12 cellular contexts compared by ENCODE assay signal in genomic region chr5:173472164-173472563, GRCh38.
DNase-seq lines count a peak whose midpoint lies in the region; ATAC-seq, FAIRE-seq and TF ChIP-seq lines count a peak whose summit lies in the region.
"Had no signal": no experiment of that assay in that cellular context is flagged by ENCODE, and none has a peak within 500 bp of the region (broad histone marks: within the 10 kb centered on the region; RNA-seq: fewer than 3 reads in every experiment).

No MANE protein-coding gene starts in this region.

- peak overlapping the region; percentile 77 for H3K4me2 ChIP-seq in A549
- H3K4me2 ChIP-seq: BLaER1 treated with 17β-estradiol and CSF1 and Interleukin-3, amounts not matched to agents 10 nM and 100 nM had no signal

- no peak for TF ChIP-seq POLR2A in A549 (IDR thresholded peaks at IDR 0.05; ENCODE audit: low read length)

- 22% methylated on average over 3 of the region's 3 CpGs for WGBS in A549 (ENCODE audit: missing lambda C conversion rate)

- H3K4me3 ChIP-seq in A549: no peak overlapping the region
- no peak overlapping the region for H3K4me3 ChIP-seq in epithelial cell of proximal tubule (ENCODE audit: low read depth, low read length)
- H3K4me3 ChIP-seq in muscle layer of colon (ENCODE audit: low read depth in 1 of 2, low read length in 2 of 2): no peak overlapping the region
- H3K4me3 ChIP-seq: BLaER1 treated with 17β-estradiol and CSF1 and Interleukin-3, amounts not matched to agents 10 nM and 100 nM had no signal

- H3K9me3 ChIP-seq in A549 (no peaks in the 10 kb centered on the region), muscle layer of colon (ENCODE audit: low read length) (no peaks in the 10 kb centered on the region)

- no peak overlapping the region for H3K27ac Mint-ChIP-seq in mesothelial cell of epicardium
- H3K27ac Mint-ChIP-seq: stimulated activated naive CD8-positive, alpha-beta T cell treated with anti-CD3 and anti-CD28 coated beads, Interleukin-15, Interleukin-2, amounts not matched to agents 100 ng/mL and 50 ng/mL, for 24 hours; T-helper 1 cell treated with Interleukin-12 subunit alpha and Interleukin-12 subunit beta and Interleukin-4 antibody, amounts not matched to agents 30 μg/mL and 1 μg/mL, for 36 hours had no signal

- no peak overlapping the region for H3K9ac ChIP-seq in muscle layer of colon (ENCODE audit: low read length)
- H3K9ac ChIP-seq: BLaER1 treated with 17β-estradiol and CSF1 and Interleukin-3, amounts not matched to agents 10 nM and 100 nM had no signal

- peak; percentile 100 for FAIRE-seq in A549 (lab: Jason Lieb, UNC)

- TF ChIP-seq CTCF in A549 (IDR thresholded peaks at IDR 0.05) (no peak), epithelial cell of proximal tubule (conservative IDR thresholded peaks at IDR 0.05; ENCODE audit: low read depth, low read length) (no peak), mesothelial cell of epicardium (IDR thresholded peaks at IDR 0.05; ENCODE audit: unreplicated experiment) (no peak)

- TF ChIP-seq EP300 in A549 (IDR thresholded peaks at IDR 0.05): no peak

- peaks cover 29% of the 10 kb centered on the region for H3K27me3 Mint-ChIP-seq in mesothelial cell of epicardium (ENCODE audit: low read depth)

- no peak overlapping the region for H3K4me3 Mint-ChIP-seq in mesothelial cell of epicardium
- H3K4me3 Mint-ChIP-seq: stimulated activated naive CD8-positive, alpha-beta T cell treated with anti-CD3 and anti-CD28 coated beads, Interleukin-15, Interleukin-2, amounts not matched to agents 100 ng/mL and 50 ng/mL, for 24 hours; T-helper 1 cell treated with Interleukin-12 subunit alpha and Interleukin-12 subunit beta and Interleukin-4 antibody, amounts not matched to agents 30 μg/mL and 1 μg/mL, for 36 hours had no signal

- no peaks in the 10 kb centered on the region for H3K27me3 ChIP-seq in muscle layer of colon (ENCODE audit: control insufficient read depth in 1 of 2, insufficient read depth in 2 of 2, low read length in 2 of 2)
- H3K27me3 ChIP-seq: BLaER1 treated with 17β-estradiol and CSF1 and Interleukin-3, amounts not matched to agents 10 nM and 100 nM had no signal

- POLR2A ChIA-PET in A549 (lab: Yijun Ruan, JAX): interaction anchor here (1.9 to 2.3 kb wide), 2 partner anchors 17 to 143 kb away, joined by 8 to 16 read pairs; partner anchors contain the start of gene STC2

- H3K36me3 ChIP-seq in muscle layer of colon (ENCODE audit: insufficient read depth, low read length): no peaks in the 10 kb centered on the region

- no peaks in the 10 kb centered on the region for H3K4me1 Mint-ChIP-seq in mesothelial cell of epicardium

- peaks cover 4% of the 10 kb centered on the region for H3K9me3 Mint-ChIP-seq in mesothelial cell of epicardium
- H3K9me3 Mint-ChIP-seq: stimulated activated naive CD8-positive, alpha-beta T cell treated with anti-CD3 and anti-CD28 coated beads, Interleukin-15, Interleukin-2, amounts not matched to agents 100 ng/mL and 50 ng/mL, for 24 hours; T-helper 1 cell treated with Interleukin-12 subunit alpha and Interleukin-12 subunit beta and Interleukin-4 antibody, amounts not matched to agents 30 μg/mL and 1 μg/mL, for 36 hours had no signal

- H3K4me1 ChIP-seq in A549 (peaks cover 26% of the 10 kb centered on the region), muscle layer of colon (ENCODE audit: insufficient read depth, low read length) (peaks cover 22% of the 10 kb centered on the region)

- H3K27ac ChIP-seq in A549 (peak overlapping the region; percentile 82 to 83), muscle layer of colon (ENCODE audit: low read depth, low read length) (peak overlapping the region; percentile 48)
- H3K27ac ChIP-seq: BLaER1 treated with 17β-estradiol and CSF1 and Interleukin-3, amounts not matched to agents 10 nM and 100 nM had no signal

- no peak for TF ChIP-seq RAD21 in A549 (conservative IDR thresholded peaks at IDR 0.05 in 1 of 2, IDR thresholded peaks at IDR 0.05 in 1 of 2)

- H3K36me3 Mint-ChIP-seq in mesothelial cell of epicardium: no peaks in the 10 kb centered on the region

- ATAC-seq in A549 (peak; percentile 88 to 93), GM21786 (IDR thresholded peaks at IDR 0.05; ENCODE audit: unreplicated experiment) (no peak)

- DNase-seq in A549 (ENCODE audit: low read depth in 1 of 2, low spot score in 1 of 2) (peak; percentile 40 to 73), NCI-H69 (lab: John Stamatoyannopoulos, UW) (peak; percentile 61), epithelial cell of proximal tubule (ENCODE audit: low read depth) (peak; percentile 64), D341Med (ENCODE audit: low spot score) (no peak), mesothelial cell of epicardium (ENCODE audit: low spot score in 2 of 2, unreplicated experiment in 2 of 2) (no peak)
- DNase-seq in activated T-cell treated with anti-CD3 and anti-CD28 coated beads, Interleukin-2, amount 50 U/mL, for 48 hours: no peak
- DNase-seq: erythroblast had no signal

- CTCF ChIA-PET in A549 (lab: Yijun Ruan, JAX): interaction anchor here (0.9 to 3.2 kb wide), 10 partner anchors 10 to 179 kb away, joined by 3 to 11 read pairs (median 4); partner anchors contain the start of gene BOD1

TF ChIP-seq in A549, 52 proteins besides CTCF, POLR2A, EP300 and RAD21 (continues in another document):
- TF ChIP-seq RARB (CRISPR knock-in tag; IDR thresholded peaks at IDR 0.05): no peak
- TF ChIP-seq FOSL2 (IDR thresholded peaks at IDR 0.05): peak; percentile 67; the same call in 1 of the 2 replicates
- peak; percentile 84 for TF ChIP-seq FOSL2 (CRISPR knock-in tag; IDR thresholded peaks at IDR 0.05)
- TF ChIP-seq HOXB5 (CRISPR knock-in tag; IDR thresholded peaks at IDR 0.05): peak; percentile 44; the same call in 1 of the 2 replicates
- TF ChIP-seq GATA3 (IDR thresholded peaks at IDR 0.05; ENCODE audit: borderline replicate concordance): peak; percentile 33; the same call in 1 of the 2 replicates
- no peak for TF ChIP-seq BHLHE40 (IDR thresholded peaks at IDR 0.05; ENCODE audit: low read depth, low read length)
- TF ChIP-seq EHF (CRISPR knock-in tag; IDR thresholded peaks at IDR 0.05): no peak
- no peak for TF ChIP-seq POLR2AphosphoS2 (conservative IDR thresholded peaks at IDR 0.05; ENCODE audit: low read length)
- no peak for TF ChIP-seq HES2 (IDR thresholded peaks at IDR 0.05)
- no peak for TF ChIP-seq PHF8 (IDR thresholded peaks at IDR 0.05; ENCODE audit: borderline replicate concordance, low read depth)
- TF ChIP-seq PBX3 (IDR thresholded peaks at IDR 0.05): no peak
- TF ChIP-seq USF2 (IDR thresholded peaks at IDR 0.05): no peak
- no peak for TF ChIP-seq NFE2L2 (conservative IDR thresholded peaks at IDR 0.05; ENCODE audit: low read length)
- no peak for TF ChIP-seq KDM5A (IDR thresholded peaks at IDR 0.05)
- no peak for TF ChIP-seq TP53 (CRISPR knock-in tag; IDR thresholded peaks at IDR 0.05)
- TF ChIP-seq ATOH8 (CRISPR knock-in tag; IDR thresholded peaks at IDR 0.05; ENCODE audit: low read depth): peak; percentile 12; the same call in 1 of the 2 replicates
- TF ChIP-seq NR3C1 (IDR thresholded peaks at IDR 0.05): no peak; the same call in 2 of the 3 replicates
- no peak for TF ChIP-seq HEYL (CRISPR knock-in tag; IDR thresholded peaks at IDR 0.05)
- TF ChIP-seq CHD4 (IDR thresholded peaks at IDR 0.05; ENCODE audit: borderline replicate concordance): no peak
- TF ChIP-seq SREBF2 (IDR thresholded peaks at IDR 0.05): no peak
- no peak for TF ChIP-seq ZC3H11A (IDR thresholded peaks at IDR 0.05)

Comparison
In these comparisons a context has a peak if more than half of its experiments do, and no peak if none do; other contexts are left out.
1. DNase-seq: peak in A549 (2 of 2), NCI-H69 (single experiment) and epithelial cell of proximal tubule (single experiment); none in D341Med (single experiment), activated T-cell treated with anti-CD3 and anti-CD28 coated beads, Interleukin-2, amount 50 U/mL, for 48 hours (0 of 2) and mesothelial cell of epicardium (0 of 2).